Comparison of ENCODE assay signal across 10 cellular contexts in the genomic region with DNA sequence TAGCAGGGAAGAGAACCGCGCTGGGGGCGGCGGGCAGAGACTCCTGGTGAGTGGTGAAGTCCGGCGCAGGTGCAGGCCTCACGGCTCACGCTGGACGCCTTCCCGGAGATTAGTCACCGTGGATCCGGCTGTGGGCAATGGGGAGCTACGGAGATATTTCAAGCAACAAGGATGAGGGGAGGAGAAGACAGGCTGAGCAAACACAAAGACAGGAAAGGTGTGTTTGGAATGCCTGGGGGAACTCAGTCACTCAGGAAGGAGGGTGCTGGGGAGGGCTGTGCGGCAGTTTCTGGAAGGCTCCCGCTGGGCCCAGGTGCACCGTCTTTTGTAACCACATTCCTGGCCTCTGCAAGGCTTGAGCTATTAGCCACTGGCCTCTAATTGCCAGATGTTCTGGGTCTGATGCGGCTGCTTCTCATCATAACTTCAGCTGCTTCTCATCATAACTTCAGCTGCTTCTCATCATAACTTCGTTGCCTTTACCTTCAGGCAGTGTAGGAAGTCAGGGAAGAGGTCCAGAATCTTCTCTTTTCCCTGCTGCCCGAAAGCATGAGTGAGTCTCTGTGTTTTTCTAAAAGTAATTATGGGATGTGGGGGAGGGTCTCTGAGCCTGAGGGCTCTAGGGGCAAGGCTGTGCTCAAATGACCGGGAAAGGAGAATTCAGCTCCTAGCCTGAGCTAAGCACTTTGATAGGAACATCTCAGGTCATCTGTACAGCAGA.
DNase-seq lines count a peak whose midpoint lies in the region; ATAC-seq, FAIRE-seq and TF ChIP-seq lines count a peak whose summit lies in the region.
"Had no signal": no experiment of that assay in that cellular context is flagged by ENCODE, and none has a peak within 500 bp of the region (broad histone marks: within the 10 kb centered on the region; RNA-seq: fewer than 3 reads in every experiment).

No MANE protein-coding gene starts in this region.

- TF ChIP-seq CTCF in gastroesophageal sphincter (IDR thresholded peaks at IDR 0.05) (no peak), omental fat pad (IDR thresholded peaks at IDR 0.05) (no peak)

- no peaks in the 10 kb centered on the region for H3K4me1 Mint-ChIP-seq in activated T-cell treated with anti-CD3 and anti-CD28 coated beads, Interleukin-2, amount 50 U/mL, for 24 hours (ENCODE audit: low read depth)

- no peaks in the 10 kb centered on the region for H3K9me3 Mint-ChIP-seq in activated T-cell treated with anti-CD3 and anti-CD28 coated beads, Interleukin-2, amount 50 U/mL, for 24 hours
- H3K9me3 Mint-ChIP-seq: T-helper 1 cell treated with Interleukin-12 subunit alpha and Interleukin-12 subunit beta and Interleukin-4 antibody, amounts not matched to agents 30 μg/mL and 1 μg/mL, for 36 hours had no signal

- no peak for TF ChIP-seq POLR2A in gastroesophageal sphincter (IDR thresholded peaks at IDR 0.05)

- H3K4me3 ChIP-seq in gastroesophageal sphincter = no peak overlapping the region
- H3K4me3 ChIP-seq in effector memory CD4-positive, alpha-beta T cell (ENCODE audit: insufficient read depth, low read depth, low read length, poor library complexity, severe bottlenecking) = no peak overlapping the region
- H3K4me3 ChIP-seq: ascending aorta had no signal

- ATAC-seq in gastroesophageal sphincter (peak; percentile 34), omental fat pad (ENCODE audit: low FRiP score) (peak; percentile 81), GM18861 (IDR thresholded peaks at IDR 0.05; ENCODE audit: unreplicated experiment) (no peak)

- H3K36me3 ChIP-seq in gastroesophageal sphincter = peaks cover 0 to 6% of the 10 kb centered on the region in 2 donors
- H3K36me3 ChIP-seq in effector memory CD4-positive, alpha-beta T cell (ENCODE audit: control insufficient read depth, insufficient read depth, low read length) = no peaks in the 10 kb centered on the region

- TF ChIP-seq EP300 in gastroesophageal sphincter (IDR thresholded peaks at IDR 0.05) = no peak

- peaks cover 6% of the 10 kb centered on the region for H3K27me3 Mint-ChIP-seq in activated T-cell treated with anti-CD3 and anti-CD28 coated beads, Interleukin-2, amount 50 U/mL, for 24 hours

- DNase-seq in ELF-1 (ENCODE audit: low read depth, low spot score) = peak; percentile 97
- DNase-seq in RCC 7860 (ENCODE audit: low spot score) = peak; percentile 71
- DNase-seq in omental fat pad (ENCODE audit: low spot score) = no peak
- DNase-seq in effector memory CD4-positive, alpha-beta T cell = no peak
- DNase-seq in activated T-cell treated with anti-CD3 and anti-CD28 coated beads, Interleukin-2, amount 50 U/mL, for 24 hours = no peak
- no peak for DNase-seq in cortex of kidney (lab: John Stamatoyannopoulos, UW)

- peaks cover 6% of the 10 kb centered on the region for H3K27me3 ChIP-seq in gastroesophageal sphincter
- no peaks in the 10 kb centered on the region for H3K27me3 ChIP-seq in effector memory CD4-positive, alpha-beta T cell (replicated peaks; ENCODE audit: control insufficient read depth, insufficient read depth, low read length, poor library complexity, severe bottlenecking)
- H3K27me3 ChIP-seq: ascending aorta had no signal

- no peak overlapping the region for H3K27ac ChIP-seq in gastroesophageal sphincter
- no peak overlapping the region for H3K27ac ChIP-seq in effector memory CD4-positive, alpha-beta T cell (ENCODE audit: insufficient read depth, low read length, poor library complexity, severe bottlenecking)
- H3K27ac ChIP-seq: ascending aorta had no signal

- peak; percentile 35 for FAIRE-seq in RCC 7860 (lab: Jason Lieb, UNC)

- H3K27ac Mint-ChIP-seq in activated T-cell treated with anti-CD3 and anti-CD28 coated beads, Interleukin-2, amount 50 U/mL, for 24 hours = no peak overlapping the region
- H3K27ac Mint-ChIP-seq: T-helper 1 cell treated with Interleukin-12 subunit alpha and Interleukin-12 subunit beta and Interleukin-4 antibody, amounts not matched to agents 30 μg/mL and 1 μg/mL, for 36 hours had no signal

- peaks cover 0 to 22% (median 0%) of the 10 kb centered on the region in 3 donors for H3K4me1 ChIP-seq in gastroesophageal sphincter
- H3K4me1 ChIP-seq in effector memory CD4-positive, alpha-beta T cell (ENCODE audit: control insufficient read depth, insufficient read depth, low read length, poor library complexity, severe bottlenecking) = no peaks in the 10 kb centered on the region

- peaks cover 0 to 11% (median 0%) of the 10 kb centered on the region in 3 donors for H3K9me3 ChIP-seq in gastroesophageal sphincter
- no peaks in the 10 kb centered on the region for H3K9me3 ChIP-seq in effector memory CD4-positive, alpha-beta T cell (ENCODE audit: control insufficient read depth, low read length)
- H3K9me3 ChIP-seq: ascending aorta had no signal

- WGBS in gastroesophageal sphincter (ENCODE audit: low coverage in 1 of 2), 2 donors = 14 to 33% methylated on average over 4 to 18 of the region's 20 CpGs

- H3K4me3 Mint-ChIP-seq in activated T-cell treated with anti-CD3 and anti-CD28 coated beads, Interleukin-2, amount 50 U/mL, for 24 hours = no peak overlapping the region
- H3K4me3 Mint-ChIP-seq: T-helper 1 cell treated with Interleukin-12 subunit alpha and Interleukin-12 subunit beta and Interleukin-4 antibody, amounts not matched to agents 30 μg/mL and 1 μg/mL, for 36 hours had no signal

- no peaks in the 10 kb centered on the region for H3K36me3 Mint-ChIP-seq in activated T-cell treated with anti-CD3 and anti-CD28 coated beads, Interleukin-2, amount 50 U/mL, for 24 hours (ENCODE audit: low read depth)

Comparison
In these comparisons a context has a peak if more than half of its experiments do, and no peak if none do; other contexts are left out.
1. DNase-seq: peak in ELF-1 (single experiment) and RCC 7860 (single experiment); none in omental fat pad (single experiment), effector memory CD4-positive, alpha-beta T cell (0 of 3), activated T-cell treated with anti-CD3 and anti-CD28 coated beads, Interleukin-2, amount 50 U/mL, for 24 hours (single experiment) and cortex of kidney (single experiment).